Comparison of ENCODE assay signal across 27 cellular contexts in the genomic region with DNA sequence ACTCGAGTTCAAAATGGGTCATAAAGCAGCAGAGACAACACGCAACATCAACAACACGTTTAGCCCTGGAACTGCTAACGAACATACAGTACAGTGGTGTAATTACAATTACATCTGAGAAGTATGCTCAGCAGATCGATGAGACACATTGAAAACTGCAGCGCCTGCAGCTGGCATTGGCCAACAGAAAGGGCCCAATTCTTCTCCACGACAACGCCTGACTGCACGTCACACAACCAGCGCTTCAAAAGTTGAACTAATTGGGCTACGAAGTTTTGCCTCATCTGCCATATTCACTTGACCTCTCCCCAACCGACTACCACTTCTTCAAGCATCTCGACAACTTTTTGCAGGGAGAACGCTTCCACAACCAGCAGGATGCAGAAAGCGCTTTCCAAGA.
DNase-seq lines count a peak whose midpoint lies in the region; ATAC-seq, FAIRE-seq and TF ChIP-seq lines count a peak whose summit lies in the region.
"Had no signal": no experiment of that assay in that cellular context is flagged by ENCODE, and none has a peak within 500 bp of the region (broad histone marks: within the 10 kb centered on the region; RNA-seq: fewer than 3 reads in every experiment).

No MANE protein-coding gene starts in this region.

- no peaks in the 10 kb centered on the region for H3K36me3 ChIP-seq in WERI-Rb-1
- H3K36me3 ChIP-seq: BE2C, BLaER1 had no signal

- FAIRE-seq in urothelium cell line (lab: Jason Lieb, UNC): peak; percentile 17
- FAIRE-seq: A204.1, GM12891, GM19239 had no signal

- H3K27ac ChIP-seq in WERI-Rb-1: peak overlapping the region; percentile 41
- H3K27ac ChIP-seq: BLaER1 had no signal

- peaks cover 9% of the 10 kb centered on the region for H3K9me3 ChIP-seq in WERI-Rb-1 (ENCODE audit: severe bottlenecking)
- H3K9me3 ChIP-seq: BE2C, BLaER1 had no signal

- H3K4me3 ChIP-seq in WERI-Rb-1 (ENCODE audit: low read depth, low read length): no peak overlapping the region
- H3K4me3 ChIP-seq: BLaER1 had no signal

- ATAC-seq in left ventricle myocardium superior (no peak), HG03280 (IDR thresholded peaks at IDR 0.05; ENCODE audit: unreplicated experiment) (no peak)

- intact Hi-C loops in left ventricle myocardium superior (cut with micrococcal nuclease): no loop called here
- intact Hi-C loops in cardiac septum (cut with DNase I): no loop called here

- H3K27ac Mint-ChIP-seq in brain: peak overlapping the region in 3 of 5 experiments; percentile 26 to 96 (median 95)
- H3K27ac Mint-ChIP-seq: CD4-positive, alpha-beta memory T cell; CD4-positive, CD25-positive, alpha-beta regulatory T cell had no signal

- peak overlapping the region in 1 of 5 experiments; percentile 39 for H3K4me3 Mint-ChIP-seq in brain
- H3K4me3 Mint-ChIP-seq: CD14-positive monocyte; CD4-positive, CD25-positive, alpha-beta regulatory T cell; CD8-positive, alpha-beta memory T cell had no signal

- peaks cover 4% of the 10 kb centered on the region for H3K27me3 Mint-ChIP-seq in brain
- H3K27me3 Mint-ChIP-seq: CD4-positive, alpha-beta memory T cell; CD4-positive, CD25-positive, alpha-beta regulatory T cell; CD8-positive, alpha-beta memory T cell had no signal

- H3K9me3 Mint-ChIP-seq in brain: peaks cover 1 to 14% (median 9%) of the 10 kb centered on the region in 5 experiments
- H3K9me3 Mint-ChIP-seq: CD14-positive monocyte; CD8-positive, alpha-beta memory T cell had no signal

- no peaks in the 10 kb centered on the region for H3K27me3 ChIP-seq in WERI-Rb-1 (ENCODE audit: insufficient read depth, low read depth, severe bottlenecking)
- H3K27me3 ChIP-seq: BE2C, BLaER1 had no signal

- DNase-seq in left ventricle myocardium superior: peak; percentile 14
- no peak for DNase-seq in cardiac septum (ENCODE audit: low spot score)
- no peak for DNase-seq in WERI-Rb-1
- no peak for DNase-seq in urothelium cell line (ENCODE audit: low spot score)
- DNase-seq in dermis blood vessel endothelial cell: no peak
- no peak for DNase-seq in GM10266 (ENCODE audit: extremely low spot score)
- DNase-seq: 8988T; ACHN; BE2C; C1 segment of cervical spinal cord; CD4-positive, alpha-beta memory T cell; CD4-positive, CD25-positive, alpha-beta regulatory T cell; CD8-positive, alpha-beta memory T cell; COR-L47; DMS 273 treated with DMSO at 0.1 percent for 48 hours; DMS153; DMS79; DND-41; EL; GDM1 had no signal

- no peaks in the 10 kb centered on the region for H3K36me3 Mint-ChIP-seq in brain
- H3K36me3 Mint-ChIP-seq: CD4-positive, alpha-beta memory T cell; CD8-positive, alpha-beta memory T cell had no signal

- H3K4me1 Mint-ChIP-seq in brain: peaks cover 84% of the 10 kb centered on the region

- TF ChIP-seq CTCF in WERI-Rb-1 (IDR thresholded peaks at IDR 0.05; ENCODE audit: low read depth, low read length) (no peak), brain (conservative IDR thresholded peaks at IDR 0.05) (no peak), GM10266 (IDR thresholded peaks at IDR 0.05; ENCODE audit: control insufficient read depth, insufficient read depth, low read depth, missing control alignments) (no peak)
